24 cellular contexts compared by ENCODE assay signal in the genomic region with DNA sequence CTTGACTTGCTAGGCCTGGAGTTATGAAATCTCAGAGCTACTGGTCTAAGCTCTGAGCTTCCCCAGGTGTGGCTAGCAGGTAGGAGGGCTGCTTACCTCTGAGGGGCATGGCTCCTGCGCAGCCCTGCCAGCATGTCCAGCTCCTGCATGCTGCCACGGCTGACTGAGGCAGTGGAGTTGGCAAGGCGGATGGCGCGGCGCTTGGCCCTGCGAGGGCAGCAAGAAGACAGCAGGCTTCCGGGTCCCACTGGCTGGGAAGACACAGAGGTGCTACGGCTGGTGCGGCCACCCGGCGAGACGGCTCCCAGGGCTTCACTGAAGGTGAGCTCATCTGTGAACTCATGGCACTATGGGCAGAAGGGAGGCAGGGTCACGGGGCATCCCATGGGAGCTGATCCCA.
"Had no signal": no experiment of that assay in that cellular context is flagged by ENCODE, and none has a peak within 500 bp of the region (broad histone marks: within the 10 kb centered on the region; RNA-seq: fewer than 3 reads in every experiment).

No MANE protein-coding gene starts in this region.

- H3K9me3 ChIP-seq: colonic mucosa, esophagus muscularis mucosa, esophagus squamous epithelium, gastrocnemius medialis, gastroesophageal sphincter, heart left ventricle, heart right ventricle had no signal

- H3K36me3 ChIP-seq: colonic mucosa, esophagus muscularis mucosa, esophagus squamous epithelium, gastrocnemius medialis, gastroesophageal sphincter, heart left ventricle, heart right ventricle had no signal

- H3K27ac ChIP-seq: colonic mucosa, coronary artery, epithelial cell of prostate, esophagus muscularis mucosa, esophagus squamous epithelium, foreskin keratinocyte, gastrocnemius medialis, gastroesophageal sphincter, heart left ventricle, heart right ventricle had no signal

- H3K27me3 ChIP-seq: colonic mucosa, esophagus muscularis mucosa, esophagus squamous epithelium, foreskin keratinocyte, gastrocnemius medialis, gastroesophageal sphincter, heart left ventricle, heart right ventricle had no signal

- H3K4me3 ChIP-seq: colonic mucosa, coronary artery, dorsolateral prefrontal cortex, esophagus muscularis mucosa, esophagus squamous epithelium, gastrocnemius medialis, gastroesophageal sphincter, heart left ventricle, heart right ventricle had no signal

- ATAC-seq: effector memory CD8-positive, alpha-beta T cell; esophagus mucosa; foreskin keratinocyte; gastrocnemius medialis; gastroesophageal sphincter; heart left ventricle; heart right ventricle had no signal

- H3K4me1 ChIP-seq: colonic mucosa, esophagus squamous epithelium, foreskin keratinocyte, gastrocnemius medialis, gastroesophageal sphincter, heart left ventricle had no signal

- DNase-seq: colonic mucosa; cortex of kidney; dermis blood vessel endothelial cell; effector CD4-positive, alpha-beta T cell; effector CD8-positive, alpha-beta T cell; effector memory CD4-positive, alpha-beta T cell; effector memory CD8-positive, alpha-beta T cell; endodermal cell; erythroblast; esophagus squamous epithelium; foreskin fibroblast; foreskin keratinocyte; foreskin melanocyte; gastrocnemius medialis; glutamatergic neuron; head of caudate nucleus; heart left ventricle; heart right ventricle had no signal
